Comparison of ENCODE assay signal across 8 cellular contexts in genomic region chr1:54052934-54053744, GRCh38. TPM values are rescaled to one million over a fixed set of nuclear protein-coding genes. Genes with fewer than 3 reads are reported as not detected.
DNase-seq lines count a peak whose midpoint lies in the region; ATAC-seq and TF ChIP-seq lines count a peak whose summit lies in the region.

TCEANC2 (plus strand) TSS chr1:54053608; CDS start chr1:54054423, 815 bp downstream.
TMEM59 (minus strand) TSS chr1:54053204; CDS start chr1:54053188, 16 bp downstream.

- H3K27me3 ChIP-seq in psoas muscle (ENCODE audit: insufficient read depth in 3 of 3, low read length in 2 of 3) (no peaks in the 10 kb centered on the region), uterus (no peaks in the 10 kb centered on the region)

- H3K4me3 Mint-ChIP-seq in T-helper 17 cell, result no peak within 1 kb of the TSS

- no peaks in the 10 kb centered on the region for H3K27me3 Mint-ChIP-seq in T-helper 17 cell

- H3K9me3 ChIP-seq in T-helper 17 cell (ENCODE audit: control insufficient read depth, low read length, poor library complexity, severe bottlenecking) (no peaks in the 10 kb centered on the region), psoas muscle (no peaks in the 10 kb centered on the region), uterus (no peaks in the 10 kb centered on the region)

- H3K27ac Mint-ChIP-seq in T-helper 17 cell, result no peak within 1 kb of the TSS

- peaks cover 11% of the 10 kb centered on the region for H3K36me3 Mint-ChIP-seq in T-helper 17 cell (ENCODE audit: low read depth)

- no peak for TF ChIP-seq CTCF in psoas muscle (IDR thresholded peaks at IDR 0.05)
- peak in 2 of 4 experiments; percentile 17 to 20 for TF ChIP-seq CTCF in uterus (IDR thresholded peaks at IDR 0.05)

- peak within 1 kb of the TSS; percentile 74 for H3K4me3 ChIP-seq in psoas muscle
- H3K4me3 ChIP-seq in uterus, result peak within 1 kb of the TSS; percentile 73 to 90

- 0% methylated on average over 56 to 59 of the region's 59 CpGs for WGBS in psoas muscle, 3 donors

- H3K36me3 ChIP-seq in psoas muscle (ENCODE audit: insufficient read depth in 1 of 2, low read depth in 1 of 2), result no peaks in the 10 kb centered on the region
- no peaks in the 10 kb centered on the region for H3K36me3 ChIP-seq in uterus

- H3K27ac ChIP-seq in psoas muscle (peak within 1 kb of the TSS; percentile 91), uterus (peak within 1 kb of the TSS; percentile 90 to 91)

- peak; percentile 92 for ATAC-seq in GM18498 (IDR thresholded peaks at IDR 0.05; ENCODE audit: unreplicated experiment)
- peak; percentile 93 for ATAC-seq in HG02885 (IDR thresholded peaks at IDR 0.05; ENCODE audit: poor library complexity, unreplicated experiment)
- ATAC-seq in T-helper 17 cell, result peak; percentile 92
- ATAC-seq in left ventricle myocardium superior, result peak; percentile 96
- ATAC-seq in psoas muscle, result peak; percentile 94 to 96 (median 95)

- DNase-seq in NCI-H1694 treated with DMSO at 0.1 percent for 48 hours (lab: John Stamatoyannopoulos, UW) (peak; percentile 98), T-helper 17 cell (peak; percentile 89 to 96 (median 93)), amygdala (lab: John Stamatoyannopoulos, UW) (peak; percentile 66 to 99 (median 97)), left ventricle myocardium superior (peak; percentile 98), psoas muscle (peak; percentile 98 to 99), uterus (peak; percentile 97)

- H3K4me1 ChIP-seq in psoas muscle, result peaks cover 41% of the 10 kb centered on the region
- H3K4me1 ChIP-seq in uterus, result peaks cover 0 to 4% of the 10 kb centered on the region in 2 donors

- peaks cover 25% of the 10 kb centered on the region for H3K4me1 Mint-ChIP-seq in T-helper 17 cell

- peak; percentile 68 to 77 for TF ChIP-seq POLR2A in uterus (IDR thresholded peaks at IDR 0.05)

- intact Hi-C loops in left ventricle myocardium superior (cut with micrococcal nuclease) (no loop called here), psoas muscle (cut with DNase I) (loop anchor here (5.0 to 10.0 kb wide), 2 partner anchors 106 to 662 kb away; partner anchors contain the start of genes TTC4 (in 2 of the 2), IFT25 (in 1 of the 2) and LRRC42 (in 1 of the 2)), uterus (cut with DNase I; ENCODE audit: low total_unique reads) (no loop called here)

RNA-seq across cellular contexts. Expression of gene TCEANC2, which starts in this region (rescaled TPM):
- 1 to 10 TPM; 4.5 to 4.7 TPM for total RNA-seq in T-helper 17 cell
- 4.7 TPM for total RNA-seq in left ventricle myocardium superior
- 10 to 100 TPM in 1 of 4 donors, 1 to 10 TPM in 3; 5.5 to 10.4 (median 6.6) TPM for total RNA-seq in psoas muscle
- 1 to 10 TPM; 2.3 to 9.5 (median 2.4) TPM for polyA plus RNA-seq in psoas muscle
- 1 to 10 TPM; 1.5 to 7.3 (median 3.2) TPM for total RNA-seq in uterus

RNA-seq across cellular contexts. Expression of gene TMEM59, which starts in this region (rescaled TPM):
- total RNA-seq in T-helper 17 cell (100 to 1,000 TPM; 145 to 160 TPM), left ventricle myocardium superior (318 TPM), psoas muscle (100 to 1,000 TPM; 166 to 216 (median 182) TPM), uterus (100 to 1,000 TPM in 3 of 4 donors, 10 to 100 TPM in 1; 82.2 to 327 (median 301) TPM)
- 100 to 1,000 TPM; 123 to 240 (median 140) TPM for polyA plus RNA-seq in psoas muscle

Comparison
In these comparisons a context has a peak if more than half of its experiments do, and no peak if none do; other contexts are left out.
1. Peak in every context shown above with its lines: DNase-seq, ATAC-seq, H3K4me3 ChIP-seq and H3K27ac ChIP-seq.
2. intact Hi-C loops: an anchor here in psoas muscle (5.0 to 10.0 kb wide); none called in left ventricle myocardium superior and uterus.